20 cellular contexts compared by ENCODE assay signal in the genomic region with DNA sequence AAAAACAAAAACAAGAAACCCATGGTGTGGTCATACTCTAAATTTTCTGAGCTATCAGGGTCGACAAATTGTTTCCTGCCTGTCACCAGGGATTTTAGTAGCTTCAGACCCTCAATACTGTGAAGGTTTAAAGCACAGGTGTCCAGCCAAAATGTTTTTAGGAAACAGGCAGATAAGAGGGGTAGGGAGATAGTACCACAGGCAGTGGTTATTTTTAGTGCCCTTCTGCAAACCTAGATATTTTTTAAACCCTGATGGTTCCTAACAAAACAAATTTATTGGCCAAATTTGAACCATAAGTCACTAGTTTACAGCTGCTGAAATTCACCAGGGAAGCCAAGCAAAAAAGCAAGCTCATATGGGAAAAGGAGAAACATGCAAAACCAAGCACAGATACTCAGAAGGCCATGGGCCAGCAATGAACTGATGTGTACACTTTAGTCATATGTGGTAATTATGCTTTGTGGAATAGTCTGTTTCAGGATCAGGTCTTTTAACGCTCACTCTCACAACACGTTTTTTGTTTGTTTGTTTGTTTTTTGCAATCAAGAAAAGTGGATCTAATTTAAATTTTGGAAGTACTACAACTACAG.
"Had no signal": no experiment of that assay in that cellular context is flagged by ENCODE, and none has a peak within 500 bp of the region (broad histone marks: within the 10 kb centered on the region; RNA-seq: fewer than 3 reads in every experiment).

No MANE protein-coding gene starts in this region.

- H3K4me1 ChIP-seq: gastrocnemius medialis, neural progenitor cell had no signal

- H3K4me3 ChIP-seq: dorsolateral prefrontal cortex, gastrocnemius medialis, heart right ventricle, lung, neural progenitor cell, ovary had no signal

- FAIRE-seq: small intestine had no signal

- H3K9ac ChIP-seq: neural progenitor cell had no signal

- H3K4me2 ChIP-seq: neural progenitor cell had no signal

- H3K36me3 ChIP-seq: gastrocnemius medialis, neural progenitor cell, ovary had no signal

- DNase-seq: cortex of kidney; dorsolateral prefrontal cortex; effector CD8-positive, alpha-beta T cell; gastrocnemius medialis; heart right ventricle; hypothalamus; kidney glomerular epithelial cell; mesenchymal stem cell; midbrain; nucleus accumbens; ovary; right cardiac atrium; small intestine; stimulated activated CD4-positive, alpha-beta T cell treated with anti-CD3 and anti-CD28 coated beads, Interleukin-12 subunit alpha, Interleukin-12 subunit beta, amount 100 ng/mL, for 4 hours; stimulated activated naive CD4-positive, alpha-beta T cell; trophoblast cell had no signal

- H3K27ac ChIP-seq: dorsolateral prefrontal cortex, gastrocnemius medialis, neural progenitor cell, ovary had no signal

- H3K27me3 ChIP-seq: dorsolateral prefrontal cortex, gastrocnemius medialis, heart right ventricle, neural progenitor cell, ovary had no signal

- ATAC-seq: gastrocnemius medialis; heart right ventricle; left lobe of liver; natural killer cell treated with Interleukin-12 subunit alpha and Interleukin-12 subunit beta and Interleukin-15 and Interleukin-18, amount 100 ng/mL, for 72 hours; right cardiac atrium had no signal

- H2AFZ ChIP-seq: neural progenitor cell had no signal

- H3K9me3 ChIP-seq: gastrocnemius medialis, heart right ventricle, ovary had no signal
